ENCODE assay signal across 9 cellular contexts in the genomic region with DNA sequence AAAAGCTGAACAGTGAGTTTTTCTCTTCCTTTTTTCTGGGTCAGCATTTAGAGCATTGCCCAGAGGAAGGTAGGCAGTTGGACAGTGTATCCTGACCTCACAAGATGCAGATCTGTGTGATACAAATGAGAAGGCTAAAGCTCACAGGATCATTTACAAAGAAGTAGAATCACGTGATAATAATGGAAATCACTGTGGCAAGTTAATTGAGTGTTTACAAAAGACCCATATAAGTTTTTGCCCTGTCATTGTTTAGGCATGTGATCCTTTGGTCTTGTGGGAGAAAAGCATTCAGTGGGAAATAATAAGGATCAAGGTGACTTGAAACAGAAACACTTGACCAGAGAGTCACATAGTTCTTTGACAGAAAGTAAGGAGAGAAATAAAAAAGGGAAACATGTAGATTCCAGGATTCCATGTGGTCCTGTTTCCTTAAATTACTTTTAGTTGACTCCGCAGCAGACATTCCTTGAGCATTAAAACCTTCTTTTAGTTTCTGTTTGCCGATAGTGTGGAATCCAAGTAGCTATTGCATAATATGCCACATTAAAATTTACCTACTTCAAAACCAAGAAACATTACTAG.
DNase-seq lines count a peak whose midpoint lies in the region; TF ChIP-seq lines count a peak whose summit lies in the region.
"Had no signal": no experiment of that assay in that cellular context is flagged by ENCODE, and none has a peak within 500 bp of the region (broad histone marks: within the 10 kb centered on the region; RNA-seq: fewer than 3 reads in every experiment).

No MANE protein-coding gene starts in this region.

- DNase-seq in AG08396 (ENCODE audit: low spot score), result peak; percentile 74
- peak; percentile 99 for DNase-seq in M059J (ENCODE audit: low read depth)
- DNase-seq in epithelial cell of prostate (ENCODE audit: low read depth, low spot score), result no peak
- DNase-seq in osteoblast (ENCODE audit: insufficient read length, low spot score, missing footprints), result peak; percentile 80
- DNase-seq in activated CD8-positive, alpha-beta memory T cell treated with anti-CD3 and anti-CD28 coated beads, Interleukin-2, amount 50 U/mL, for 4 hours, result no peak
- DNase-seq in dorsolateral prefrontal cortex, result no peak
- DNase-seq in NOMO-1 treated with DMSO at 0.1 percent for 48 hours (lab: John Stamatoyannopoulos, UW; ENCODE audit: unreplicated experiment), result no peak
- DNase-seq in NK-92 (lab: John Stamatoyannopoulos, UW; ENCODE audit: unreplicated experiment), result no peak
- DNase-seq: esophagus squamous epithelium had no signal

- H3K27me3 ChIP-seq in osteoblast (ENCODE audit: insufficient read depth, low read length), result no peaks in the 10 kb centered on the region
- no peaks in the 10 kb centered on the region for H3K27me3 ChIP-seq in dorsolateral prefrontal cortex
- H3K27me3 ChIP-seq: esophagus squamous epithelium had no signal

- peaks cover 28% of the 10 kb centered on the region for H3K36me3 ChIP-seq in osteoblast (ENCODE audit: insufficient read depth, low read length)

- no peaks in the 10 kb centered on the region for H3K9me3 ChIP-seq in osteoblast (ENCODE audit: low read depth, low read length)
- H3K9me3 ChIP-seq: esophagus squamous epithelium had no signal

- no peak for TF ChIP-seq CTCF in osteoblast (IDR thresholded peaks at IDR 0.05; ENCODE audit: extremely low read depth, low read depth, low read length)
- no peak for TF ChIP-seq CTCF in dorsolateral prefrontal cortex (IDR thresholded peaks at IDR 0.05 in 54 of 56, conservative IDR thresholded peaks at IDR 0.05 in 2 of 56; ENCODE audit: low read depth in 1 of 56, partially characterized antibody in 56 of 56)

- peak overlapping the region; percentile 60 for H3K4me3 ChIP-seq in osteoblast (ENCODE audit: insufficient read depth, low read length)
- H3K4me3 ChIP-seq in dorsolateral prefrontal cortex, result no peak overlapping the region

- peaks cover 21% of the 10 kb centered on the region for H3K79me2 ChIP-seq in osteoblast (ENCODE audit: insufficient read depth, low read length)

- H2AFZ ChIP-seq in osteoblast (ENCODE audit: low read length), result peak overlapping the region; percentile 57

- H3K4me2 ChIP-seq in osteoblast (ENCODE audit: insufficient read depth, low read length), result peak overlapping the region; percentile 84

- H4K20me1 ChIP-seq in osteoblast (ENCODE audit: insufficient read depth, low read length), result no peaks in the 10 kb centered on the region

- H3K4me1 ChIP-seq in osteoblast (ENCODE audit: insufficient read depth, low read length), result peaks cover 30% of the 10 kb centered on the region

- H3K27ac ChIP-seq in epithelial cell of prostate, result peak overlapping the region; percentile 57
- H3K27ac ChIP-seq in osteoblast (ENCODE audit: low read depth, low read length), result peak overlapping the region; percentile 87
- no peak overlapping the region for H3K27ac ChIP-seq in dorsolateral prefrontal cortex

- intact Hi-C loops in dorsolateral prefrontal cortex (cut with DNase I), result no loop called here

Comparison
In these comparisons a context has a peak if more than half of its experiments do, and no peak if none do; other contexts are left out.
1. DNase-seq: peak in AG08396 (single experiment), M059J (single experiment) and osteoblast (single experiment); none in epithelial cell of prostate (single experiment), activated CD8-positive, alpha-beta memory T cell treated with anti-CD3 and anti-CD28 coated beads, Interleukin-2, amount 50 U/mL, for 4 hours (single experiment), dorsolateral prefrontal cortex (0 of 10), NOMO-1 treated with DMSO at 0.1 percent for 48 hours (single experiment) and NK-92 (single experiment).
2. H3K27ac ChIP-seq: peak in epithelial cell of prostate (single experiment) and osteoblast (single experiment); none in dorsolateral prefrontal cortex (0 of 59).